Comparison of ENCODE assay signal across 16 cellular contexts in genomic region chr11:96137357-96137756, GRCh38.
DNase-seq lines count a peak whose midpoint lies in the region; ATAC-seq and TF ChIP-seq lines count a peak whose summit lies in the region.
"Had no signal": no experiment of that assay in that cellular context is flagged by ENCODE, and none has a peak within 500 bp of the region (broad histone marks: within the 10 kb centered on the region; RNA-seq: fewer than 3 reads in every experiment).

No MANE protein-coding gene starts in this region.

- no TSS peak for BruUV-seq in MCF 10A (replicated peaks; lab: Mats Ljungman, UMichigan)

- H3K27me3 ChIP-seq in breast epithelium (no peaks in the 10 kb centered on the region), brain microvascular endothelial cell (replicated peaks) (no peaks in the 10 kb centered on the region), tibial nerve (no peaks in the 10 kb centered on the region), right atrium auricular region (no peaks in the 10 kb centered on the region)
- H3K27me3 ChIP-seq: ascending aorta had no signal

- H3K4me3 ChIP-seq in breast epithelium, result no peak overlapping the region
- no peak overlapping the region for H3K4me3 ChIP-seq in brain microvascular endothelial cell (ENCODE audit: low read depth, low read length)
- H3K4me3 ChIP-seq in tibial nerve, result no peak overlapping the region
- no peak overlapping the region for H3K4me3 ChIP-seq in right atrium auricular region
- H3K4me3 ChIP-seq: ascending aorta had no signal

- H3K27ac Mint-ChIP-seq in MCF 10A (ENCODE audit: low read depth, unreplicated experiment) (no peak overlapping the region), naive B cell (peak overlapping the region; percentile 4 to 96 (median 76))

- H3K27me3 Mint-ChIP-seq in MCF 10A (ENCODE audit: insufficient read depth, unreplicated experiment), result no peaks in the 10 kb centered on the region
- H3K27me3 Mint-ChIP-seq in naive B cell, result no peaks in the 10 kb centered on the region

- no peak for TF ChIP-seq EP300 in tibial nerve (IDR thresholded peaks at IDR 0.05)

- 37% methylated on average over 2 of the region's 2 CpGs for WGBS in tibial nerve, 2 donors

- peaks cover 11 to 14% of the 10 kb centered on the region in 2 donors for H3K4me1 ChIP-seq in breast epithelium
- peaks cover 0 to 49% (median 26%) of the 10 kb centered on the region in 4 donors for H3K4me1 ChIP-seq in tibial nerve
- H3K4me1 ChIP-seq in right atrium auricular region, result peaks cover 0 to 26% of the 10 kb centered on the region in 2 donors

- peaks cover 10% of the 10 kb centered on the region for H3K36me3 Mint-ChIP-seq in MCF 10A (ENCODE audit: insufficient read depth, unreplicated experiment)
- H3K36me3 Mint-ChIP-seq in naive B cell, result peaks cover 0 to 2% of the 10 kb centered on the region in 2 donors

- ATAC-seq in naive B cell (ENCODE audit: low read depth in 2 of 2) (no peak), HG02973 (IDR thresholded peaks at IDR 0.05; ENCODE audit: unreplicated experiment) (no peak), GM21390 (IDR thresholded peaks at IDR 0.05; ENCODE audit: unreplicated experiment) (no peak)
- ATAC-seq: left colon, Right ventricle myocardium inferior had no signal

- CTCF ChIA-PET in MCF 10A (lab: Yijun Ruan, JAX), result interaction anchor here (0.6 to 1.1 kb wide), 4 partner anchors 141 to 241 kb away, joined by 3 to 4 read pairs (median 3); partner anchors contain the start of gene MAML2

- H3K9me3 Mint-ChIP-seq in MCF 10A (ENCODE audit: unreplicated experiment) (no peaks in the 10 kb centered on the region), naive B cell (no peaks in the 10 kb centered on the region)

- TF ChIP-seq POLR2A in breast epithelium (IDR thresholded peaks at IDR 0.05) (no peak), tibial nerve (IDR thresholded peaks at IDR 0.05) (no peak)

- in situ Hi-C loops in brain microvascular endothelial cell (cut with HindIII; ENCODE audit: low pct_ligation_motif_present, low sequenced_read_pairs), result no loop called here

- intact Hi-C loops in breast epithelium (cut with DNase I; ENCODE audit: low total_unique reads) (no loop called here), MCF 10A (cut with micrococcal nuclease) (no loop called here)

- H3K36me3 ChIP-seq in breast epithelium, result no peaks in the 10 kb centered on the region
- no peaks in the 10 kb centered on the region for H3K36me3 ChIP-seq in brain microvascular endothelial cell (replicated peaks)
- no peaks in the 10 kb centered on the region for H3K36me3 ChIP-seq in tibial nerve
- no peaks in the 10 kb centered on the region for H3K36me3 ChIP-seq in right atrium auricular region
- H3K36me3 ChIP-seq: ascending aorta had no signal

- H3K9me3 ChIP-seq in breast epithelium (no peaks in the 10 kb centered on the region), tibial nerve (no peaks in the 10 kb centered on the region), right atrium auricular region (no peaks in the 10 kb centered on the region)
- H3K9me3 ChIP-seq: ascending aorta had no signal

- POLR2A ChIA-PET in MCF 10A (lab: Yijun Ruan, JAX), result no interaction called here

- no peaks in the 10 kb centered on the region for H3K4me1 Mint-ChIP-seq in MCF 10A (ENCODE audit: insufficient read depth, unreplicated experiment)
- H3K4me1 Mint-ChIP-seq in naive B cell, result peaks cover 35 to 53% (median 38%) of the 10 kb centered on the region in 3 donors

- no peak overlapping the region for H3K4me3 Mint-ChIP-seq in MCF 10A (ENCODE audit: unreplicated experiment)
- no peak overlapping the region for H3K4me3 Mint-ChIP-seq in naive B cell

- no peak for DNase-seq in breast epithelium (ENCODE audit: low spot score in 2 of 2)
- DNase-seq in MCF 10A (ENCODE audit: unreplicated experiment), result no peak
- no peak for DNase-seq in brain microvascular endothelial cell
- DNase-seq in naive B cell, result no peak
- DNase-seq in tibial nerve (ENCODE audit: low spot score in 2 of 2), result no peak
- DNase-seq in right atrium auricular region (ENCODE audit: low spot score), result no peak
- DNase-seq: head of caudate nucleus, left colon, NCI-H187 treated with DMSO at 0.1 percent for 48 hours, NCI-H774, posterior cingulate gyrus had no signal

- no peak for TF ChIP-seq CTCF in breast epithelium (IDR thresholded peaks at IDR 0.05)
- TF ChIP-seq CTCF in MCF 10A (IDR thresholded peaks at IDR 0.05; ENCODE audit: unreplicated experiment), result no peak
- no peak for TF ChIP-seq CTCF in brain microvascular endothelial cell (IDR thresholded peaks at IDR 0.05; ENCODE audit: low read depth, low read length, missing control alignments)
- no peak for TF ChIP-seq CTCF in tibial nerve (IDR thresholded peaks at IDR 0.05)
- no peak for TF ChIP-seq CTCF in right atrium auricular region (IDR thresholded peaks at IDR 0.05)

- H3K27ac ChIP-seq in breast epithelium (peak overlapping the region; percentile 64 to 77), brain microvascular endothelial cell (peak overlapping the region; percentile 1), tibial nerve (peak overlapping the region in 3 of 4 donors; percentile 6 to 74 (median 73)), right atrium auricular region (no peak overlapping the region)
- H3K27ac ChIP-seq: ascending aorta, HL-60 had no signal

Comparison
In these comparisons a context has a peak if more than half of its experiments do, and no peak if none do; other contexts are left out.
1. H3K27ac ChIP-seq: peak in breast epithelium (2 of 2), brain microvascular endothelial cell (single experiment) and tibial nerve (3 of 4); none in right atrium auricular region (0 of 2).